Comparison of ENCODE assay signal across 26 cellular contexts in genomic region chr3:5423076-5423475, GRCh38.
DNase-seq lines count a peak whose midpoint lies in the region; ATAC-seq and TF ChIP-seq lines count a peak whose summit lies in the region.
"Had no signal": no experiment of that assay in that cellular context is flagged by ENCODE, and none has a peak within 500 bp of the region (broad histone marks: within the 10 kb centered on the region; RNA-seq: fewer than 3 reads in every experiment).

No MANE protein-coding gene starts in this region.

- DNase-seq in Right ventricle myocardium superior: no peak
- DNase-seq in cardiac septum (ENCODE audit: low spot score): no peak
- DNase-seq in SKM-1 treated with dmso at 0.1 percent for 144 hours (lab: John Stamatoyannopoulos, UW; ENCODE audit: unreplicated experiment): peak; percentile 56
- DNase-seq in left lung: no peak
- DNase-seq in upper lobe of right lung: no peak
- DNase-seq in GM13977 (ENCODE audit: low spot score): no peak
- no peak for DNase-seq in EL
- DNase-seq: activated CD8-positive, alpha-beta T cell treated with anti-CD3 and anti-CD28 coated beads, Interleukin-2, amount 10 ng/mL, durations not matched to agents 7 days and 5 days; activated naive CD4-positive, alpha-beta T cell treated with anti-CD3 and anti-CD28 coated beads for 36 hours; CD8-positive, alpha-beta memory T cell; DMS 273 treated with DMSO at 0.1 percent for 48 hours; erythroblast; H9; Karpas-422; midbrain; naive thymus-derived CD8-positive, alpha-beta T cell; NCI-H1694; NCI-H446 treated with DMSO at 0.1 percent for 48 hours; NCI-H774; occipital lobe; psoas muscle; stimulated activated naive CD8-positive, alpha-beta T cell treated with anti-CD3 and anti-CD28 coated beads, Interleukin-15, Interleukin-2, amounts not matched to agents 100 U/mL and 50 U/mL, for 24 hours; T-helper 17 cell; testis had no signal

- H3K27me3 ChIP-seq in left lung (no peaks in the 10 kb centered on the region), upper lobe of right lung (no peaks in the 10 kb centered on the region)
- H3K27me3 ChIP-seq: testis had no signal

- no peak for TF ChIP-seq CTCF in left lung (IDR thresholded peaks at IDR 0.05)
- no peak for TF ChIP-seq CTCF in upper lobe of right lung (IDR thresholded peaks at IDR 0.05)
- no peak for TF ChIP-seq CTCF in GM13977 (IDR thresholded peaks at IDR 0.05; ENCODE audit: extremely low read depth, insufficient read depth, missing control alignments)

- no peak overlapping the region for H3K4me3 ChIP-seq in left lung
- no peak overlapping the region for H3K4me3 ChIP-seq in upper lobe of right lung
- H3K4me3 ChIP-seq: psoas muscle, SK-N-MC, testis had no signal

- H3K27ac ChIP-seq in left lung (no peak overlapping the region), upper lobe of right lung (no peak overlapping the region)
- H3K27ac ChIP-seq: psoas muscle, SK-N-MC, testis had no signal

- intact Hi-C loops in Right ventricle myocardium superior (cut with DNase I): no loop called here
- intact Hi-C loops in cardiac septum (cut with DNase I): no loop called here
- intact Hi-C loops in left lung (cut with DNase I): no loop called here
- intact Hi-C loops in upper lobe of right lung (cut with DNase I): no loop called here

- H3K9me3 ChIP-seq in left lung (no peaks in the 10 kb centered on the region), upper lobe of right lung (no peaks in the 10 kb centered on the region)
- H3K9me3 ChIP-seq: psoas muscle, testis had no signal

- in situ Hi-C loops in GM13977 (cut with MboI; ENCODE audit: low pct_unique_long_range_greater_than_20kb, low sequenced_read_pairs, unreplicated experiment): no loop called here

- H3K36me3 ChIP-seq in left lung (no peaks in the 10 kb centered on the region), upper lobe of right lung (no peaks in the 10 kb centered on the region)

- H3K4me1 ChIP-seq in left lung (peaks cover 0 to 14% of the 10 kb centered on the region in 2 donors), upper lobe of right lung (no peaks in the 10 kb centered on the region)
- H3K4me1 ChIP-seq: psoas muscle had no signal

- peak; percentile 66 for ATAC-seq in Right ventricle myocardium superior (ENCODE audit: poor library complexity)
- peak; percentile 48 for ATAC-seq in left lung
- peak; percentile 70 for ATAC-seq in upper lobe of right lung
- no peak for ATAC-seq in GM19351 (IDR thresholded peaks at IDR 0.05; ENCODE audit: unreplicated experiment)
- ATAC-seq: activated CD8-positive, alpha-beta T cell treated with anti-CD3 and anti-CD28 coated beads, Interleukin-2, amount 10 ng/mL, durations not matched to agents 7 days and 5 days; naive thymus-derived CD8-positive, alpha-beta T cell; psoas muscle; stimulated activated naive CD8-positive, alpha-beta T cell treated with anti-CD3 and anti-CD28 coated beads, Interleukin-15, Interleukin-2, amounts not matched to agents 100 U/mL and 50 U/mL, for 24 hours; T-helper 17 cell had no signal
